Comparison of ENCODE assay signal across 21 cellular contexts in the genomic region with DNA sequence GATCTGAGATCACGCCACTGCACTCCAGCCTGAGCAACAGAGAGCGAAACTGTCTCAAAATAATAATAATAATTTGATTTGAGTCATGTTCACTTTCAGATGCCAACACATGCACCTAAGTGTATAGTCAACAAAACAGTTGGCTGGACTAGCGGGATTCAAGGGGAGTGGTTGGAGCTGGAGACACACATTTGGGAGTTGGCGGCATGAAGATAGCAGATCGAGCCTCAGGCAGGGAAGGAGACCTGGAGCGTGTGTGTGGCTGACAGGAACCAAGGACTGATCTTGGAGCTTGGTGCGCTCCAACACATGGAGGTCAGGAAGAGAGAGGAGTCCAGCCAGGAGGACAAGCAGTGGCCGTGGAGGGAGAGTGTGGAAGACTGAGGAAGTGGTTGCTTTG.
"Had no signal": no experiment of that assay in that cellular context is flagged by ENCODE, and none has a peak within 500 bp of the region (broad histone marks: within the 10 kb centered on the region; RNA-seq: fewer than 3 reads in every experiment).

No MANE protein-coding gene starts in this region.

- FAIRE-seq: keratinocyte had no signal

- H3K36me3 ChIP-seq: transverse colon, vagina had no signal

- H3K27ac Mint-ChIP-seq: activated naive CD8-positive, alpha-beta T cell treated with anti-CD3 and anti-CD28 coated beads, Interleukin-2, amount 50 U/mL, for 24 hours; progenitor cell of endocrine pancreas; stimulated activated naive B cell treated with anti-CD40 and anti-IgM and Interleukin-4, amounts not matched to agents 10 μg/mL and 1 μg/mL and 100 μg/mL, for 72 hours had no signal

- H3K4me3 ChIP-seq: cardiac muscle cell, heart right ventricle, transverse colon, vagina had no signal

- H3K4me3 Mint-ChIP-seq: activated naive CD8-positive, alpha-beta T cell treated with anti-CD3 and anti-CD28 coated beads, Interleukin-2, amount 50 U/mL, for 24 hours; memory B cell; nephron; stimulated activated naive B cell treated with anti-CD40 and anti-IgM and Interleukin-4, amounts not matched to agents 10 μg/mL and 1 μg/mL and 100 μg/mL, for 72 hours had no signal

- ATAC-seq: activated naive CD8-positive, alpha-beta T cell treated with anti-CD3 and anti-CD28 coated beads, Interleukin-2, amount 50 U/mL, for 24 hours; heart right ventricle; left colon; stimulated activated naive B cell treated with anti-CD40 and anti-IgM and Interleukin-4, amounts not matched to agents 10 μg/mL and 1 μg/mL and 100 μg/mL, for 72 hours had no signal

- DNase-seq: activated CD4-positive, alpha-beta T cell treated with anti-CD3 and anti-CD28 coated beads for 4 hours; activated CD4-positive, alpha-beta T cell treated with anti-CD3 and anti-CD28 coated beads, Interleukin-2, amount 50 U/mL, for 48 hours; activated CD4-positive, CD25-positive, alpha-beta regulatory T cell; activated gamma-delta T cell; activated naive CD4-positive, alpha-beta T cell treated with anti-CD3 and anti-CD28 coated beads, Interleukin-2, amount 50 U/mL, for 16 hours; activated naive CD8-positive, alpha-beta T cell treated with anti-CD3 and anti-CD28 coated beads, Interleukin-2, amount 50 U/mL, for 24 hours; effector memory CD4-positive, alpha-beta T cell; heart right ventricle; left colon; retina; stimulated activated CD4-positive, alpha-beta T cell treated with anti-CD3 and anti-CD28 coated beads, Interleukin-2, amount 100 ng/mL, for 48 hours; stimulated activated CD8-positive, alpha-beta memory T cell treated with anti-CD3 and anti-CD28 coated beads, Interleukin-4, amount 100 ng/mL, for 48 hours; stimulated activated naive B cell treated with anti-CD40 and anti-IgM and Interleukin-4, amounts not matched to agents 10 μg/mL and 1 μg/mL and 100 μg/mL, for 72 hours; SW 1271; transverse colon had no signal

- H3K27ac ChIP-seq: cardiac muscle cell, heart right ventricle, transverse colon, vagina had no signal

- H3K27me3 Mint-ChIP-seq: activated naive CD8-positive, alpha-beta T cell treated with anti-CD3 and anti-CD28 coated beads, Interleukin-2, amount 50 U/mL, for 24 hours; memory B cell; progenitor cell of endocrine pancreas; stimulated activated naive B cell treated with anti-CD40 and anti-IgM and Interleukin-4, amounts not matched to agents 10 μg/mL and 1 μg/mL and 100 μg/mL, for 72 hours had no signal

- H3K27me3 ChIP-seq: cardiac muscle cell, heart right ventricle, transverse colon, vagina had no signal

- H3K9me3 ChIP-seq: heart right ventricle, transverse colon, vagina had no signal

- H3K4me1 Mint-ChIP-seq: memory B cell had no signal

- H3K9me3 Mint-ChIP-seq: activated naive CD8-positive, alpha-beta T cell treated with anti-CD3 and anti-CD28 coated beads, Interleukin-2, amount 50 U/mL, for 24 hours; memory B cell; nephron; stimulated activated naive B cell treated with anti-CD40 and anti-IgM and Interleukin-4, amounts not matched to agents 10 μg/mL and 1 μg/mL and 100 μg/mL, for 72 hours had no signal
